ENCODE assay signal across 26 cellular contexts in the genomic region with DNA sequence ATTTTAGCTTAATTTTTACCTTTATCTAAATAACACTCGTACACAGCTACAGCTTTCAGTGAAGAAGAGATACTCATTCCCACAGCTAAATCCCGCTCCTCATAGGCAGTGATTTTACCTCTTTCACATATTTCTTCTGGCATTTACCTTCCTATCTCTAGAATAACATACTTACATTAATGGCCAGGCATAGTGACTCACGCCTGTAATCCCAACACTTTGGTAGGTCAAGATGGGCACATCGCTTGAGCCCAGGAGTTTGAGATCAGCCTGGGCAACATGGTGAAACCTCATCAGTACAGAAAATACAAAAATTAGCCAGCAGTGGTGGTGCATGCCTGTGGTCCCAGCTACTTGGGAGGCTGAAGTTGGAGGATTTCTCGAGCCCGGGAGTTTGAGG.
"Had no signal": no experiment of that assay in that cellular context is flagged by ENCODE, and none has a peak within 500 bp of the region (broad histone marks: within the 10 kb centered on the region; RNA-seq: fewer than 3 reads in every experiment).

No MANE protein-coding gene starts in this region.

- H3K27me3 ChIP-seq: ascending aorta, breast epithelium had no signal

- H3K9me3 ChIP-seq: ascending aorta, breast epithelium had no signal

- H3K4me1 ChIP-seq: ascending aorta had no signal

- ATAC-seq: activated CD8-positive, alpha-beta memory T cell treated with anti-CD3 and anti-CD28 coated beads, Interleukin-2, amount 10 ng/mL, durations not matched to agents 7 days and 5 days; activated CD8-positive, alpha-beta T cell treated with anti-CD3 and anti-CD28 coated beads, Interleukin-2, amount 10 ng/mL, durations not matched to agents 7 days and 5 days; esophagus mucosa had no signal

- DNase-seq: activated CD4-positive, alpha-beta memory T cell treated with anti-CD3 and anti-CD28 coated beads for 36 hours; activated CD4-positive, alpha-beta T cell treated with anti-CD3 and anti-CD28 coated beads for 36 hours; activated CD4-positive, alpha-beta T cell treated with anti-CD3 and anti-CD28 coated beads, Interleukin-2, amount 10 ng/mL, durations not matched to agents 24 days and 14 days; activated CD4-positive, CD25-positive, alpha-beta regulatory T cell; activated CD4-positive, CD25-positive, alpha-beta regulatory T cell treated with anti-CD3 and anti-CD28 coated beads, Interleukin-2, amount 50 U/mL, for 72 hours; activated CD8-positive, alpha-beta memory T cell treated with anti-CD3 and anti-CD28 coated beads, Interleukin-2, amount 10 ng/mL, durations not matched to agents 7 days and 5 days; activated CD8-positive, alpha-beta memory T cell treated with anti-CD3 and anti-CD28 coated beads, Interleukin-2, amount 50 U/mL, for 4 hours; activated CD8-positive, alpha-beta T cell treated with anti-CD3 and anti-CD28 coated beads, Interleukin-2, amount 10 ng/mL, durations not matched to agents 7 days and 5 days; activated effector memory CD4-positive, alpha-beta T cell treated with anti-CD3 and anti-CD28 coated beads, Interleukin-2, amount 50 U/mL, for 16 hours; activated naive CD4-positive, alpha-beta T cell treated with anti-CD3 and anti-CD28 coated beads for 36 hours; activated naive CD8-positive, alpha-beta T cell treated with anti-CD3 and anti-CD28 coated beads for 36 hours; activated T-cell treated with anti-CD3 and anti-CD28 coated beads, Interleukin-2, amount 50 U/mL, for 1 hour; activated T-cell treated with anti-CD3 and anti-CD28 coated beads, Interleukin-2, amount 50 U/mL, for 48 hours; central memory CD4-positive, alpha-beta T cell; cerebellar nuclear complex; dorsolateral prefrontal cortex; effector memory CD4-positive, alpha-beta T cell; endodermal cell; foreskin fibroblast; head of caudate nucleus; T-helper 2 cell had no signal

- H3K4me3 ChIP-seq: ascending aorta, breast epithelium, cardiac muscle cell, coronary artery, dorsolateral prefrontal cortex had no signal

- H3K36me3 ChIP-seq: ascending aorta, breast epithelium, cardiac muscle cell had no signal

- H3K27ac ChIP-seq: ascending aorta, cardiac muscle cell, coronary artery, dorsolateral prefrontal cortex had no signal
